In the genomic region with DNA sequence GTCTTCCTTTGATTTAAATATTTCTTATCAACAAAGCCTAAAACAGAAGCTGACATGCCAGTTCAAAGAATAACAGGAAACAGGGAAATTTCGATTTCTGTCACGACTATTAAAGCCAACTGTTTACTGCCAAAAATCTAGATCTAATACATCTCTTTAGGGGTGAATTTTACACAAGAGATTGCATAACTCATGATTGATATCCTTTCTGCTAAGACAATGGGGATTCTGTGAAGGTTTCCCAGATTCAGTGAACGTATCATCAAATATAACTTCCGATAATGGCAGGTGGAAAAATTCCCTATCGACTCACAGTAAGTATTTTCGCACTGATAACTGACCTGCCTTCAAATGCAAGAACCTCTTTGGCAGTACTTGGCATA, we compare ENCODE assay signal across 12 cellular contexts. TPM values are rescaled to one million over a fixed set of nuclear protein-coding genes. Genes with fewer than 3 reads are reported as not detected.
A peak's percentile ranks its signal among the peaks of the same experiment; 100 is the strongest.
DNase-seq lines count a peak whose midpoint lies in the region; ATAC-seq lines count a peak whose summit lies in the region.
"Had no signal": no experiment of that assay in that cellular context is flagged by ENCODE, and none has a peak within 500 bp of the region (broad histone marks: within the 10 kb centered on the region; RNA-seq: fewer than 3 reads in every experiment).

No MANE protein-coding gene starts in this region.

- no peaks in the 10 kb centered on the region for H3K36me3 Mint-ChIP-seq in activated naive CD8-positive, alpha-beta T cell
- H3K36me3 Mint-ChIP-seq in naive B cell = no peaks in the 10 kb centered on the region

- intact Hi-C loops in left colon (cut with DNase I, micrococcal nuclease) = no loop called here

- no peaks in the 10 kb centered on the region for H3K27me3 Mint-ChIP-seq in activated naive CD8-positive, alpha-beta T cell
- no peaks in the 10 kb centered on the region for H3K27me3 Mint-ChIP-seq in naive B cell

- peak overlapping the region; percentile 25 for H3K27ac Mint-ChIP-seq in activated naive CD8-positive, alpha-beta T cell
- peak overlapping the region; percentile 54 to 78 (median 64) for H3K27ac Mint-ChIP-seq in naive B cell

- ATAC-seq in GM18498 (IDR thresholded peaks at IDR 0.05; ENCODE audit: unreplicated experiment) (peak; percentile 9), HG03135 (IDR thresholded peaks at IDR 0.05; ENCODE audit: unreplicated experiment) (peak; percentile 2), naive B cell (ENCODE audit: low read depth in 2 of 2) (peak in 1 of 2 donors; percentile 5), left colon (no peak)

- H3K4me3 Mint-ChIP-seq in activated naive CD8-positive, alpha-beta T cell = peak overlapping the region; percentile 40
- peak overlapping the region; percentile 5 to 70 (median 50) for H3K4me3 Mint-ChIP-seq in naive B cell

- peaks cover 5% of the 10 kb centered on the region; the same call in 1 of the 2 replicates for H3K4me1 ChIP-seq in SJCRH30
- H3K4me1 ChIP-seq: right atrium auricular region, vagina had no signal

- no peak overlapping the region for H3K4me3 ChIP-seq in SJCRH30
- H3K4me3 ChIP-seq: right atrium auricular region, vagina had no signal

- no peaks in the 10 kb centered on the region for H3K9me3 Mint-ChIP-seq in activated naive CD8-positive, alpha-beta T cell (ENCODE audit: low read depth)
- H3K9me3 Mint-ChIP-seq in naive B cell = no peaks in the 10 kb centered on the region

- H3K36me3 ChIP-seq in SJCRH30 = no peaks in the 10 kb centered on the region
- H3K36me3 ChIP-seq: right atrium auricular region, vagina had no signal

- DNase-seq in naive B cell (no peak), MV-4-11 (lab: John Stamatoyannopoulos, UW) (no peak), left colon (no peak), SJCRH30 (no peak), HPDE6-E6E7 (ENCODE audit: extremely low spot score) (no peak)
- DNase-seq: cerebellar nuclear complex, NCI-H2107 had no signal

- H3K27me3 ChIP-seq in SJCRH30 = no peaks in the 10 kb centered on the region
- H3K27me3 ChIP-seq: right atrium auricular region, vagina had no signal

- no peak overlapping the region for H3K27ac ChIP-seq in SJCRH30
- H3K27ac ChIP-seq: right atrium auricular region, vagina had no signal

- H3K9me3 ChIP-seq in SJCRH30 (replicated peaks) = no peaks in the 10 kb centered on the region
- H3K9me3 ChIP-seq: right atrium auricular region, vagina had no signal

- H3K4me1 Mint-ChIP-seq in activated naive CD8-positive, alpha-beta T cell (ENCODE audit: low read depth) = peaks cover 24% of the 10 kb centered on the region
- H3K4me1 Mint-ChIP-seq in naive B cell = peaks cover 6 to 25% (median 18%) of the 10 kb centered on the region in 3 donors

RNA-seq across cellular contexts. Expression of a gene that starts 42.9 kb away (rescaled TPM):
- under 1 TPM in 1 of 6 donors, not detected in 5; 0.04 TPM for polyA plus RNA-seq in naive B cell (ENCODE audit: low read depth in 6 of 6)
- total RNA-seq in left colon = 100 to 1,000 TPM; 112 to 125 TPM
- total RNA-seq in SJCRH30 (2014; rRNA removed; shearing (Covaris generic)) = 4.1 and 5.3 TPM in 2 replicates

RNA-seq across cellular contexts. Expression of a gene that starts 52.4 kb away (rescaled TPM):
- 10 to 100 TPM; 33.4 to 50.3 (median 42.2) TPM for polyA plus RNA-seq in naive B cell (ENCODE audit: low read depth in 6 of 6)
- total RNA-seq in left colon = 10 to 100 TPM; 90.0 to 95.3 TPM
- 27.3 and 30.9 TPM in 2 replicates for total RNA-seq in SJCRH30 (2014; rRNA removed; shearing (Covaris generic))

Comparison
In these comparisons a context has a peak if more than half of its experiments do, and no peak if none do; other contexts are left out.
1. RNA of a gene that starts 42.9 kb away (total RNA-seq): 112 to 125 TPM in left colon; 4.1 to 5.3 TPM in SJCRH30; every median in the first group is over 10 times any median in the second.